Comparison of ENCODE assay signal across 20 cellular contexts in genomic region chr6:29728173-29728879, GRCh38.
DNase-seq lines count a peak whose midpoint lies in the region; ATAC-seq, FAIRE-seq and TF ChIP-seq lines count a peak whose summit lies in the region.
"Had no signal": no experiment of that assay in that cellular context is flagged by ENCODE, and none has a peak within 500 bp of the region (broad histone marks: within the 10 kb centered on the region; RNA-seq: fewer than 3 reads in every experiment).

No MANE protein-coding gene starts in this region.

- DNase-seq in activated naive CD4-positive, alpha-beta T cell treated with anti-CD3 and anti-CD28 coated beads, Interleukin-2, amount 10 ng/mL, durations not matched to agents 7 days and 5 days = no peak
- no peak for DNase-seq in activated naive CD4-positive, alpha-beta T cell treated with Interleukin-2 at 50 U/mL for 16 hours
- DNase-seq in HTR-8/SVneo (ENCODE audit: insufficient read length, low spot score) (no peak), NCI-H748 treated with DMSO at 0.1 percent for 48 hours (lab: John Stamatoyannopoulos, UW) (no peak), RWPE1 (ENCODE audit: low spot score) (no peak)
- DNase-seq in central memory CD8-positive, alpha-beta T cell (ENCODE audit: low spot score in 2 of 2) = no peak
- no peak for DNase-seq in central memory CD4-positive, alpha-beta T cell
- DNase-seq: aorta, Caco-2, endodermal cell, heart left ventricle, KBM-7, MV-4-11, NCI-H1694 treated with DMSO at 0.1 percent for 48 hours, NCI-H82, right cardiac atrium, T1000 had no signal

- H3K4me3 Mint-ChIP-seq in activated naive CD4-positive, alpha-beta T cell treated with anti-CD3 and anti-CD28 coated beads, Interleukin-2, amount 10 ng/mL, durations not matched to agents 7 days and 5 days = no peak overlapping the region
- peak overlapping the region; percentile 92 for H3K4me3 Mint-ChIP-seq in central memory CD8-positive, alpha-beta T cell
- H3K4me3 Mint-ChIP-seq: endodermal cell had no signal

- H3K27ac Mint-ChIP-seq in activated naive CD4-positive, alpha-beta T cell treated with anti-CD3 and anti-CD28 coated beads, Interleukin-2, amount 10 ng/mL, durations not matched to agents 7 days and 5 days = peak overlapping the region; percentile 37
- H3K27ac Mint-ChIP-seq in central memory CD8-positive, alpha-beta T cell (ENCODE audit: low read depth) = peak overlapping the region; percentile 44
- H3K27ac Mint-ChIP-seq: endodermal cell had no signal

- H3K27ac ChIP-seq in RWPE1 = no peak overlapping the region
- H3K27ac ChIP-seq: heart left ventricle, SJSA1, thoracic aorta had no signal

- no peaks in the 10 kb centered on the region for H3K27me3 Mint-ChIP-seq in activated naive CD4-positive, alpha-beta T cell treated with anti-CD3 and anti-CD28 coated beads, Interleukin-2, amount 10 ng/mL, durations not matched to agents 7 days and 5 days
- H3K27me3 Mint-ChIP-seq in central memory CD8-positive, alpha-beta T cell = no peaks in the 10 kb centered on the region

- FAIRE-seq in HTR-8/SVneo (lab: Jason Lieb, UNC) = peak; percentile 9
- FAIRE-seq: GM18507 had no signal

- CTCF ChIA-PET in activated naive CD4-positive, alpha-beta T cell treated with anti-CD3 and anti-CD28 coated beads, Interleukin-2, amount 10 ng/mL, durations not matched to agents 7 days and 5 days (lab: Charles Lee) = interaction anchor here (1.1 to 3.7 kb wide), 5 partner anchors 10 to 106 kb away, joined by 3 to 14 read pairs (median 3); no protein-coding TSS in a partner anchor
- CTCF ChIA-PET in RWPE1 (lab: Yijun Ruan, JAX) = interaction anchor here (1.1 to 1.5 kb wide), 2 partner anchors 24 to 32 kb away, joined by 3 to 4 read pairs; no protein-coding TSS in a partner anchor

- H3K4me1 Mint-ChIP-seq in activated naive CD4-positive, alpha-beta T cell treated with anti-CD3 and anti-CD28 coated beads, Interleukin-2, amount 10 ng/mL, durations not matched to agents 7 days and 5 days = peaks cover 42% of the 10 kb centered on the region
- H3K4me1 Mint-ChIP-seq in central memory CD8-positive, alpha-beta T cell = peaks cover 68% of the 10 kb centered on the region
- H3K4me1 Mint-ChIP-seq: endodermal cell had no signal

- peaks cover 49% of the 10 kb centered on the region for H3K36me3 Mint-ChIP-seq in activated naive CD4-positive, alpha-beta T cell treated with anti-CD3 and anti-CD28 coated beads, Interleukin-2, amount 10 ng/mL, durations not matched to agents 7 days and 5 days
- peaks cover 62% of the 10 kb centered on the region for H3K36me3 Mint-ChIP-seq in central memory CD8-positive, alpha-beta T cell (ENCODE audit: insufficient read depth)

- no peak for ATAC-seq in central memory CD8-positive, alpha-beta T cell (replicated peaks; ENCODE audit: extremely low read depth, poor library complexity, severe bottlenecking)
- ATAC-seq: heart left ventricle, right cardiac atrium had no signal

- TF ChIP-seq CTCF in RWPE1 (conservative IDR thresholded peaks at IDR 0.05; ENCODE audit: low read depth) = no peak

- POLR2A ChIA-PET in RWPE1 (lab: Yijun Ruan, JAX; ENCODE audit: low non-redundant PET) = no interaction called here

- no peaks in the 10 kb centered on the region for H3K9me3 Mint-ChIP-seq in activated naive CD4-positive, alpha-beta T cell treated with anti-CD3 and anti-CD28 coated beads, Interleukin-2, amount 10 ng/mL, durations not matched to agents 7 days and 5 days
- no peaks in the 10 kb centered on the region for H3K9me3 Mint-ChIP-seq in central memory CD8-positive, alpha-beta T cell
- H3K9me3 Mint-ChIP-seq: endodermal cell had no signal
